27 cellular contexts compared by ENCODE assay signal in the genomic region with DNA sequence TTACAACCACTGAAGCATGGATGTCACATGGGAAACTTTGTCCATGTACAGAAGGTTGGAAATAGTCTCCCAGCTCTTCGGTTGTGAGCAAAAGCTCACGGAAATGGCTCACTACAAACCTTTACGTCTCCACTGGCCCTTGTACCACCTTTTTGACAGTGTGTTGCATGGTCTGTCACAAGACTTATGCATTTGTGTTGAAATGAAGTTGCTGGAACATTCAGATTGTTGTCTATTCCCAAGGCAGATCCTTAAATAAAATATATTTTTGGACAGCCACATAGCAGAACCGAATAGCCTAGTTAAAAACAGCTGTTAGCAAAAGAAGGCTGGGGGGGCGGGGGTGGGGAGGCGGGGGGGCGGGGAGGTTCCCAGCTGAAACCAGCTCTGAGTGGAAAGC. TPM values are rescaled to one million over a fixed set of nuclear protein-coding genes. Genes with fewer than 3 reads are reported as not detected.
"Had no signal": no experiment of that assay in that cellular context is flagged by ENCODE, and none has a peak within 500 bp of the region (broad histone marks: within the 10 kb centered on the region; RNA-seq: fewer than 3 reads in every experiment).

No MANE protein-coding gene starts in this region.

- H3K4me3 ChIP-seq: ascending aorta, body of pancreas, SK-N-MC had no signal

- H3K27ac ChIP-seq: ascending aorta, body of pancreas, SK-N-MC, VCaP had no signal

- H3K27ac Mint-ChIP-seq: activated CD8-positive, alpha-beta T cell treated with anti-CD3 and anti-CD28 coated beads for 36 hours; activated naive CD4-positive, alpha-beta T cell treated with anti-CD3 and anti-CD28 coated beads, Interleukin-2, amount 10 ng/mL, durations not matched to agents 7 days and 5 days; activated naive CD8-positive, alpha-beta T cell treated with anti-CD3 and anti-CD28 coated beads for 36 hours; activated T-cell treated with anti-CD3 and anti-CD28 coated beads, Interleukin-2, amount 50 U/mL, for 72 hours; activated T-helper 2 cell treated with anti-CD3 and anti-CD28 coated beads, Interferon-gamma antibody, Interleukin-2, Interleukin-4, amounts not matched to agents 10 μg/mL and 5 μg/mL and 100 μg/mL, durations not matched to agents 14 hours and 24 hours and 36 hours; IgD-negative memory B cell; T-cell had no signal

- H3K27me3 ChIP-seq: ascending aorta, body of pancreas had no signal

- ATAC-seq: activated CD8-positive, alpha-beta T cell treated with anti-CD3 and anti-CD28 coated beads for 36 hours; activated T-cell treated with anti-CD3 and anti-CD28 coated beads, Interleukin-2, amount 50 U/mL, for 72 hours; body of pancreas; Panc1; Right ventricle myocardium inferior; T-cell had no signal

- DNase-seq: activated CD4-positive, CD25-positive, alpha-beta regulatory T cell; activated CD8-positive, alpha-beta memory T cell treated with anti-CD3 and anti-CD28 coated beads, Interleukin-2, amount 50 U/mL, for 4 hours; activated CD8-positive, alpha-beta T cell treated with anti-CD3 and anti-CD28 coated beads for 36 hours; activated gamma-delta T cell treated with Interleukin-2 at 50 U/mL for 16 hours; activated naive CD4-positive, alpha-beta T cell treated with anti-CD3 and anti-CD28 coated beads, Interleukin-2, amount 10 ng/mL, durations not matched to agents 7 days and 5 days; activated naive CD8-positive, alpha-beta T cell treated with anti-CD3 and anti-CD28 coated beads for 36 hours; activated T-cell treated with anti-CD3 and anti-CD28 coated beads, Interleukin-2, amount 50 U/mL, for 72 hours; body of pancreas; KG1; NCI-H1048; NCI-H2029; NCI-H2107; NCI-H226; NCI-H526 treated with DMSO at 0.1 percent for 48 hours; NK-92 treated with Interleukin-12 subunit alpha and Interleukin-12 subunit beta, amount 100 ng/mL, for 24 hours; OCI-M1; RPMI8226; T-cell; T-helper 2 cell; T1000 had no signal

- H3K4me1 Mint-ChIP-seq: activated naive CD4-positive, alpha-beta T cell treated with anti-CD3 and anti-CD28 coated beads, Interleukin-2, amount 10 ng/mL, durations not matched to agents 7 days and 5 days; activated naive CD8-positive, alpha-beta T cell treated with anti-CD3 and anti-CD28 coated beads for 36 hours; IgD-negative memory B cell had no signal

- H3K4me3 Mint-ChIP-seq: activated CD8-positive, alpha-beta T cell treated with anti-CD3 and anti-CD28 coated beads for 36 hours; activated naive CD4-positive, alpha-beta T cell treated with anti-CD3 and anti-CD28 coated beads, Interleukin-2, amount 10 ng/mL, durations not matched to agents 7 days and 5 days; activated naive CD8-positive, alpha-beta T cell treated with anti-CD3 and anti-CD28 coated beads for 36 hours; activated T-cell treated with anti-CD3 and anti-CD28 coated beads, Interleukin-2, amount 50 U/mL, for 72 hours; IgD-negative memory B cell; T-cell had no signal

- H3K27me3 Mint-ChIP-seq: activated CD8-positive, alpha-beta T cell treated with anti-CD3 and anti-CD28 coated beads for 36 hours; activated naive CD4-positive, alpha-beta T cell treated with anti-CD3 and anti-CD28 coated beads, Interleukin-2, amount 10 ng/mL, durations not matched to agents 7 days and 5 days; activated naive CD8-positive, alpha-beta T cell treated with anti-CD3 and anti-CD28 coated beads for 36 hours; IgD-negative memory B cell; T-cell had no signal

- H3K9me3 Mint-ChIP-seq: activated naive CD8-positive, alpha-beta T cell treated with anti-CD3 and anti-CD28 coated beads for 36 hours; activated T-helper 2 cell treated with anti-CD3 and anti-CD28 coated beads, Interferon-gamma antibody, Interleukin-2, Interleukin-4, amounts not matched to agents 10 μg/mL and 5 μg/mL and 100 μg/mL, durations not matched to agents 14 hours and 24 hours and 36 hours had no signal

- H3K9me3 ChIP-seq: ascending aorta, body of pancreas had no signal

- H3K4me1 ChIP-seq: ascending aorta, body of pancreas had no signal

RNA-seq across cellular contexts. Expression of gene IQCK, which starts 39.3 kb away (rescaled TPM):
- total RNA-seq: ascending aorta had no signal
